ENCODE assay signal across 8 cellular contexts in the genomic region with DNA sequence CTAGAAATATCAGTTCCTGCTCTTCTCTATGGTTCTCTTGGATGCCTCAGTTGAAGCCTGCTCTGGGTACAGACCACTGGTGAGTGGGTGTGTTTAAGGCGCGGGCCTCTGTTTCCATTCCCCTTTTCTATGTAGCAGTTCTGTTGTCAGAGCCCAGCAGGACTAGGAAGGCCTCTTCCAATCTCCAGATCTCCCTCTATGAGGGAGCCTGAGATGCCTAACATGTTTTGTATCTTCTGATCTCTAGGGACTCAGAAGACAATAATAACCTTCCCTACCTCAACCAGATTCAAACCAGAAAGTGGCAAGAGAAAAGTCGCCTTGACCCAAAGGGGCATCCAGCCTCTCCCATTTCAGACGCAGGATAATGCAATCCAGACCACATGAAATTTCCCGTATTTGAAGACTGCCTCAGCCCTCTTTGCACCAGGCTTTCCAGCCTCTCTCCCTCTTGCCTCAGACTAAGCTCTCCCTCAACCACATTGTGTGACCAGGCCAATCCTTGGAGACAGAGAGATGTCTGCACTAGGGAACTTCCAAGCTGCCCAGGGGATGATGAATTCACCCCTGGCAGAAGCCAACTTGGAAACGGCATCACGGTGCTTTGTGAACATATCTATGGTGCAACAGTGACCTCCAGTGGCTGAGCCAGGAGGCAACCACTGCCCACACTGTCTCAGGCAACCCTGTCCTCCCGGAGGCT.
DNase-seq lines count a peak whose midpoint lies in the region; ATAC-seq and TF ChIP-seq lines count a peak whose summit lies in the region.

No MANE protein-coding gene starts in this region.

- DNase-seq in COLO668 (lab: John Stamatoyannopoulos, UW; ENCODE audit: unreplicated experiment) (peak; percentile 33), LHCN-M2 (ENCODE audit: low read depth) (peak; percentile 81), RWPE2 (ENCODE audit: low spot score) (peak; percentile 70), Right ventricle myocardium inferior (ENCODE audit: missing footprints) (peak; percentile 78), aorta (peak; percentile 88 to 90)
- DNase-seq in activated naive CD4-positive, alpha-beta T cell treated with anti-CD3 and anti-CD28 coated beads, Interleukin-2, amount 50 U/mL, for 16 hours: peak; percentile 27

- no peak overlapping the region for H2AFZ ChIP-seq in parathyroid adenoma

- no peak overlapping the region for H3K27ac ChIP-seq in RWPE2 (ENCODE audit: poor library complexity, severe bottlenecking)
- no peak overlapping the region for H3K27ac ChIP-seq in parathyroid adenoma
- H3K27ac ChIP-seq in aorta (ENCODE audit: low read depth in 1 of 2, low read length in 2 of 2): no peak overlapping the region

- TF ChIP-seq CTCF in RWPE2 (IDR thresholded peaks at IDR 0.05; ENCODE audit: poor library complexity, severe bottlenecking) (peak; percentile 84), parathyroid adenoma (IDR thresholded peaks at IDR 0.05) (peak; percentile 64)

- no peaks in the 10 kb centered on the region for H3K4me1 ChIP-seq in RWPE2 (ENCODE audit: insufficient read depth, poor library complexity, severe bottlenecking)
- no peaks in the 10 kb centered on the region for H3K4me1 ChIP-seq in parathyroid adenoma
- H3K4me1 ChIP-seq in aorta (ENCODE audit: control insufficient read depth in 1 of 2, insufficient read depth in 2 of 2, low read length in 2 of 2): no peaks in the 10 kb centered on the region

- H3K36me3 ChIP-seq in RWPE2 (ENCODE audit: low read depth) (no peaks in the 10 kb centered on the region), parathyroid adenoma (ENCODE audit: control insufficient read depth, insufficient read depth, low read length) (no peaks in the 10 kb centered on the region), aorta (ENCODE audit: control insufficient read depth in 1 of 2, insufficient read depth in 2 of 2, low read length in 1 of 2) (no peaks in the 10 kb centered on the region)

- ATAC-seq in GM21367 (IDR thresholded peaks at IDR 0.05; ENCODE audit: unreplicated experiment) (peak; percentile 87), RWPE2 (ENCODE audit: low read depth) (peak; percentile 99), Right ventricle myocardium inferior (peak; percentile 97), aorta (ENCODE audit: low FRiP score) (peak; percentile 95)

- no peaks in the 10 kb centered on the region for H3K27me3 ChIP-seq in RWPE2 (ENCODE audit: insufficient read depth, poor library complexity, severe bottlenecking)
- H3K27me3 ChIP-seq in parathyroid adenoma (ENCODE audit: control insufficient read depth, insufficient read depth, low read length): no peaks in the 10 kb centered on the region
- H3K27me3 ChIP-seq in aorta (ENCODE audit: control insufficient read depth in 1 of 2, insufficient read depth in 2 of 2, low read length in 1 of 2): no peaks in the 10 kb centered on the region

- no peak overlapping the region for H3K4me3 ChIP-seq in RWPE2 (ENCODE audit: severe bottlenecking)
- H3K4me3 ChIP-seq in parathyroid adenoma (ENCODE audit: low read depth, low read length): no peak overlapping the region
- no peak overlapping the region for H3K4me3 ChIP-seq in aorta (ENCODE audit: low read length in 2 of 2)

- no peaks in the 10 kb centered on the region for H3K79me2 ChIP-seq in parathyroid adenoma

- no peak overlapping the region for H3K9ac ChIP-seq in parathyroid adenoma

- intact Hi-C loops in Right ventricle myocardium inferior (cut with DNase I): loop anchor here (1.0 to 10.0 kb wide), 5 partner anchors 212 to 850 kb away; no protein-coding TSS in a partner anchor
- intact Hi-C loops in aorta (cut with DNase I): loop anchor here (2.0 to 10.0 kb wide), 8 partner anchors 288 to 1181 kb away; no protein-coding TSS in a partner anchor

- no peaks in the 10 kb centered on the region for H3K9me3 ChIP-seq in RWPE2 (ENCODE audit: severe bottlenecking)
- no peaks in the 10 kb centered on the region for H3K9me3 ChIP-seq in parathyroid adenoma (ENCODE audit: control insufficient read depth, low read length)
- no peaks in the 10 kb centered on the region for H3K9me3 ChIP-seq in aorta (ENCODE audit: control insufficient read depth, low read length)

- H3K4me2 ChIP-seq in parathyroid adenoma (ENCODE audit: low read length): no peak overlapping the region

- WGBS in aorta, 2 donors: 25 to 26% methylated on average over 8 of the region's 8 CpGs

Comparison
In these comparisons a context has a peak if more than half of its experiments do, and no peak if none do; other contexts are left out.
1. DNase-seq: peak in every context shown above with its lines; median percentile 89 in aorta; 81 in LHCN-M2; 78 in Right ventricle myocardium inferior; 70 in RWPE2; 33 in COLO668; 27 in activated naive CD4-positive, alpha-beta T cell treated with anti-CD3 and anti-CD28 coated beads, Interleukin-2, amount 50 U/mL, for 16 hours.